Comparison of ENCODE assay signal across 2 cellular contexts in genomic region chr6:52858416-52858815, GRCh38.
A peak's percentile ranks its signal among the peaks of the same experiment; 100 is the strongest.
TF ChIP-seq lines count a peak whose summit lies in the region.

No MANE protein-coding gene starts in this region.

TF ChIP-seq in liver, 16 proteins besides CTCF, POLR2A, EP300 and RAD21:
- peak in 1 of 2 donors; percentile 42 for TF ChIP-seq RXRA (IDR thresholded peaks at IDR 0.05)
- peak; percentile 77 to 89 for TF ChIP-seq HNF4A (conservative IDR thresholded peaks at IDR 0.05)
- TF ChIP-seq REST (IDR thresholded peaks at IDR 0.05): no peak

TF ChIP-seq in HepG2, 621 proteins besides CTCF, POLR2A, EP300 and RAD21:
- TF ChIP-seq EZH2 (conservative IDR thresholded peaks at IDR 0.05; ENCODE audit: low read depth, low read length): no peak
- no peak for TF ChIP-seq IKZF5 (CRISPR knock-in tag; IDR thresholded peaks at IDR 0.05)
- no peak for TF ChIP-seq ZNF572 (CRISPR knock-in tag; IDR thresholded peaks at IDR 0.05)
- TF ChIP-seq JDP2 (CRISPR knock-in tag; IDR thresholded peaks at IDR 0.05; ENCODE audit: borderline replicate concordance): no peak
- TF ChIP-seq ZNF710 (CRISPR knock-in tag; IDR thresholded peaks at IDR 0.05; ENCODE audit: borderline replicate concordance): no peak
- no peak for TF ChIP-seq GRHL1 (CRISPR knock-in tag; conservative IDR thresholded peaks at IDR 0.05)
- TF ChIP-seq ZNF792 (CRISPR knock-in tag; IDR thresholded peaks at IDR 0.05): no peak
- no peak for TF ChIP-seq ISX (CRISPR knock-in tag; conservative IDR thresholded peaks at IDR 0.05)
TF ChIP-seq in HepG2: peak in this region for 0.
